16 cellular contexts compared by ENCODE assay signal in the genomic region with DNA sequence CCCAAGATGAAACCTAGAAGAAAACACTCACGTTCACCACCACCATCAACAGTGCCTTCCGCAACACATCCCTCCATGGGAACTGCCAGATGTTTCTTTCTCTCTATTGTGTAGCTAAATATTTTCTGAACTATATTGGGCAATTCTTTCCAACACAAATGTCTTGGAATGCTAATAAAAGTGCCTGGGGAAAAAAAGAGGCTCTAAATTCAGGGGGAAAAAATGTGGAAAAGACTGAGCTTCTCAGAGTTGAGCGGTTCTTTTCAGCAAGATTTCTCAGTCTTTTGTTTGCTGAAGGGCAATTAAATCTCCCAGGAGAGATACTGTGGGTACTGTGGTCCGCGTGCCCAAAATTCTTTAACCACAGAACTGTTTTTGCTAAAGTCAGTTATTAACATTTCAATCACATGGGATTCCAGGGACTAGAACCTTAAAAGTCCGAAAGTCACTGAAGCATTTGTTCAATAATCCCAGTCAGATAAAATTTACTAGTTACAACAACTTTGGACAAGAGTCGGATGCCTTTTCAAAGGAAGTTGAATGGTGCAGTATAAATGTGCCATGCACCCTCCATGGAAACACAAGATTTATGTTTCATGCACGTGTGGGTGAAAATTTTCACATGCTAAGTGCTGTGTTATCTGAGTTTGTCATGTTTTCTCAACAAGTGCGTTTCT. TPM values are rescaled to one million over a fixed set of nuclear protein-coding genes. Genes with fewer than 3 reads are reported as not detected.
A peak's percentile ranks its signal among the peaks of the same experiment; 100 is the strongest.
DNase-seq lines count a peak whose midpoint lies in the region; ATAC-seq and TF ChIP-seq lines count a peak whose summit lies in the region.
"Had no signal": no experiment of that assay in that cellular context is flagged by ENCODE, and none has a peak within 500 bp of the region (broad histone marks: within the 10 kb centered on the region; RNA-seq: fewer than 3 reads in every experiment).

No MANE protein-coding gene starts in this region.

- H3K9me3 ChIP-seq in Caco-2 (no peaks in the 10 kb centered on the region), osteoblast (ENCODE audit: low read depth, low read length) (no peaks in the 10 kb centered on the region)

- no peak overlapping the region for H2AFZ ChIP-seq in osteoblast (ENCODE audit: low read length)

- H3K4me1 ChIP-seq in Caco-2 (peaks cover 24% of the 10 kb centered on the region), osteoblast (ENCODE audit: insufficient read depth, low read length) (peaks cover 5% of the 10 kb centered on the region)

- peaks cover 8% of the 10 kb centered on the region for H3K36me3 Mint-ChIP-seq in Caco-2 (ENCODE audit: insufficient read depth, unreplicated experiment)
- H3K36me3 Mint-ChIP-seq: natural killer cell had no signal

- H3K27me3 ChIP-seq in Caco-2 (replicated peaks; ENCODE audit: control insufficient read depth, insufficient read depth, low read length) (no peaks in the 10 kb centered on the region), osteoblast (ENCODE audit: insufficient read depth, low read length) (peaks cover 25% of the 10 kb centered on the region)

- H3K27me3 Mint-ChIP-seq in Caco-2 (ENCODE audit: insufficient read depth, unreplicated experiment), result no peaks in the 10 kb centered on the region

- H3K27ac ChIP-seq in osteoblast (ENCODE audit: low read depth, low read length), result no peak overlapping the region
- H3K27ac ChIP-seq: brain microvascular endothelial cell, WERI-Rb-1 had no signal

- H3K4me3 Mint-ChIP-seq in Caco-2 (ENCODE audit: unreplicated experiment), result peak overlapping the region; percentile 40
- H3K4me3 Mint-ChIP-seq: activated T-cell treated with anti-CD3 and anti-CD28 coated beads, Interleukin-2, amount 50 U/mL, for 4 hours; natural killer cell had no signal

- peak overlapping the region; percentile 40 for H3K4me2 ChIP-seq in osteoblast (ENCODE audit: insufficient read depth, low read length)

- H3K27ac Mint-ChIP-seq in Caco-2 (ENCODE audit: unreplicated experiment), result peak overlapping the region; percentile 65
- H3K27ac Mint-ChIP-seq: natural killer cell had no signal

- peaks cover 11% of the 10 kb centered on the region for H3K9me3 Mint-ChIP-seq in Caco-2 (ENCODE audit: unreplicated experiment)
- H3K9me3 Mint-ChIP-seq: activated T-cell treated with anti-CD3 and anti-CD28 coated beads, Interleukin-2, amount 50 U/mL, for 4 hours; natural killer cell had no signal

- no peaks in the 10 kb centered on the region for H4K20me1 ChIP-seq in osteoblast (ENCODE audit: insufficient read depth, low read length)

- POLR2A ChIA-PET in Caco-2 (lab: Charles Lee), result no interaction called here

- no TSS peak for BruUV-seq in Caco-2 (replicated peaks; lab: Mats Ljungman, UMichigan)

- intact Hi-C loops in Caco-2 (cut with micrococcal nuclease; ENCODE audit: unreplicated experiment), result loop anchor here (1.0 to 5.0 kb wide), 2 partner anchors 39 to 40 kb away; no protein-coding TSS in a partner anchor
- intact Hi-C loops in left colon (cut with DNase I, micrococcal nuclease), result no loop called here
- intact Hi-C loops in posterior cingulate gyrus (cut with DNase I), result no loop called here

- TF ChIP-seq CTCF in Caco-2 (IDR thresholded peaks at IDR 0.05; ENCODE audit: insufficient read depth in 1 of 2, low read depth in 1 of 2, low read length in 1 of 2, severe bottlenecking in 1 of 2, unreplicated experiment in 1 of 2), result no peak
- no peak for TF ChIP-seq CTCF in osteoblast (IDR thresholded peaks at IDR 0.05; ENCODE audit: extremely low read depth, low read depth, low read length)

- no peaks in the 10 kb centered on the region for H3K79me2 ChIP-seq in osteoblast (ENCODE audit: insufficient read depth, low read length)

- H3K4me3 ChIP-seq in Caco-2 (ENCODE audit: low read depth, low read length) (no peak overlapping the region), osteoblast (ENCODE audit: insufficient read depth, low read length) (no peak overlapping the region)

- CTCF ChIA-PET in Caco-2 (lab: Charles Lee), result no interaction called here

- DNase-seq in Caco-2, result peak; percentile 71 to 72
- peak; percentile 7 for DNase-seq in NCI-H69 (lab: John Stamatoyannopoulos, UW)
- peak; percentile 88 for DNase-seq in epidermal melanocyte (ENCODE audit: insufficient read length, low spot score)
- no peak for DNase-seq in osteoblast (ENCODE audit: insufficient read length, low spot score, missing footprints)
- DNase-seq in left colon, result no peak
- DNase-seq in posterior cingulate gyrus, result no peak
- DNase-seq in HPDE6-E6E7 (ENCODE audit: extremely low spot score), result no peak
- DNase-seq: activated T-cell treated with anti-CD3 and anti-CD28 coated beads, Interleukin-2, amount 50 U/mL, for 4 hours; brain microvascular endothelial cell; HCEC 1CT; Kasumi-1; natural killer cell; NCI-H446 treated with DMSO at 0.1 percent for 48 hours; WERI-Rb-1 had no signal

- H3K36me3 ChIP-seq in Caco-2 (ENCODE audit: control insufficient read depth, insufficient read depth, low read length) (no peaks in the 10 kb centered on the region), osteoblast (ENCODE audit: insufficient read depth, low read length) (no peaks in the 10 kb centered on the region)
- H3K36me3 ChIP-seq: brain microvascular endothelial cell, WERI-Rb-1 had no signal

- ATAC-seq in HG03175 (IDR thresholded peaks at IDR 0.05; ENCODE audit: unreplicated experiment), result no peak
- ATAC-seq in left colon, result no peak
- ATAC-seq: activated T-cell treated with anti-CD3 and anti-CD28 coated beads, Interleukin-2, amount 50 U/mL, for 4 hours; natural killer cell; Right ventricle myocardium inferior had no signal

- H3K4me1 Mint-ChIP-seq in Caco-2 (ENCODE audit: low read depth, unreplicated experiment), result peaks cover 14% of the 10 kb centered on the region
- H3K4me1 Mint-ChIP-seq: natural killer cell had no signal

RNA-seq across cellular contexts. Expression of a gene that starts 52.0 kb away (rescaled TPM):
- 54.2 and 64.1 TPM in 2 replicates for total RNA-seq in Caco-2 (2022)
- 37.6 and 38.3 TPM in 2 replicates for total RNA-seq in osteoblast
- 10 to 100 TPM; 32.2 to 38.1 TPM for total RNA-seq in left colon

RNA-seq across cellular contexts. Expression of a gene that starts 52.0 kb away (rescaled TPM):
- total RNA-seq in Caco-2 (2022), result 63.7 and 68.8 TPM in 2 replicates
- total RNA-seq in osteoblast, result 52.2 and 57.2 TPM in 2 replicates
- 10 to 100 TPM; 41.5 to 56.3 TPM for total RNA-seq in left colon

Comparison
In these comparisons a context has a peak if more than half of its experiments do, and no peak if none do; other contexts are left out.
1. DNase-seq: peak in Caco-2 (2 of 2), NCI-H69 (single experiment) and epidermal melanocyte (single experiment); none in osteoblast (single experiment), left colon (0 of 2), posterior cingulate gyrus (0 of 10) and HPDE6-E6E7 (single experiment).